In the genomic region with DNA sequence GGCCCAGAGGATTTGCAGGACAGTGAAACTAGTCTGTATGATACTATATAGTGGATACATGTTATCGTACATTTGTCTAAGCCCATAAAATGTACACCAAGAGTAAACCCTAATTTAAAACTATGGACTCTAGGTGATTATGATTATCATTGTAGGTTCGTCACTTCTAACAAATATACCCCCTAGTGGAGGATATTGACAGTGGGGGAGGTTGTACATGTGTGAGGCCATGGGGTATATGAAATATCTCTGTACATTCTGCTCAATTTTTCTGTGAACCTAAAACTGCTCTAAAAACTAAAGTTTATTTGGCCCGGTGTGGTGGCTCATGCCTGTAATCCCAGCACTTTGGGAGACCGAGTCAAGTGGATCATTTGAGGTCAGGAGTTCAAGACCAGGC, we compare ENCODE assay signal across 14 cellular contexts.
A peak's percentile ranks its signal among the peaks of the same experiment; 100 is the strongest.
DNase-seq lines count a peak whose midpoint lies in the region; ATAC-seq and TF ChIP-seq lines count a peak whose summit lies in the region.
"Had no signal": no experiment of that assay in that cellular context is flagged by ENCODE, and none has a peak within 500 bp of the region (broad histone marks: within the 10 kb centered on the region; RNA-seq: fewer than 3 reads in every experiment).

No MANE protein-coding gene starts in this region.

- H3K27ac ChIP-seq in VCaP = peak overlapping the region; percentile 69
- H3K27ac ChIP-seq: A549, HL-60 had no signal

- no peaks in the 10 kb centered on the region; the same call in 1 of the 2 replicates for H3K27me3 Mint-ChIP-seq in HFFc6 (ENCODE audit: insufficient read depth)
- H3K27me3 Mint-ChIP-seq: CD8-positive, alpha-beta memory T cell had no signal

- ATAC-seq in HG02588 (IDR thresholded peaks at IDR 0.05; ENCODE audit: unreplicated experiment) (no peak), HG02642 (IDR thresholded peaks at IDR 0.05; ENCODE audit: poor library complexity, unreplicated experiment) (no peak), HG03520 (IDR thresholded peaks at IDR 0.05; ENCODE audit: unreplicated experiment) (no peak)
- ATAC-seq: A549, GM23338 had no signal

- no peak for DNase-seq in GM06990 (ENCODE audit: extremely low read depth, insufficient read length)
- DNase-seq in HFFc6 = no peak
- no peak for DNase-seq in germinal center (ENCODE audit: low spot score)
- DNase-seq: Caco-2; CD8-positive, alpha-beta memory T cell; H7; Karpas-422 had no signal

- H3K4me3 ChIP-seq in GM06990 (replicated peaks; ENCODE audit: low read depth, low read length) = no peak overlapping the region
- H3K4me3 ChIP-seq: A549, GM23338 had no signal

- H3K27me3 ChIP-seq in GM06990 (replicated peaks; ENCODE audit: control insufficient read depth, insufficient read depth, low read length) = no peaks in the 10 kb centered on the region

- no peaks in the 10 kb centered on the region for H3K9me3 Mint-ChIP-seq in HFFc6
- H3K9me3 Mint-ChIP-seq: CD8-positive, alpha-beta memory T cell; GM23338 had no signal

- H3K4me3 Mint-ChIP-seq in HFFc6 = no peak overlapping the region
- H3K4me3 Mint-ChIP-seq: CD8-positive, alpha-beta memory T cell; GM23338 had no signal

- no peaks in the 10 kb centered on the region for H3K36me3 Mint-ChIP-seq in HFFc6 (ENCODE audit: low read depth)
- H3K36me3 Mint-ChIP-seq: CD8-positive, alpha-beta memory T cell had no signal

- H3K36me3 ChIP-seq in GM06990 (ENCODE audit: control insufficient read depth, insufficient read depth, low read length) = no peaks in the 10 kb centered on the region

- peaks cover 15% of the 10 kb centered on the region for H3K4me1 Mint-ChIP-seq in HFFc6 (ENCODE audit: low read depth)

- H3K27ac Mint-ChIP-seq in HFFc6 = no peak overlapping the region
- H3K27ac Mint-ChIP-seq: CD8-positive, alpha-beta memory T cell; GM23338 had no signal

- TF ChIP-seq CTCF in GM06990 (IDR thresholded peaks at IDR 0.05; ENCODE audit: insufficient read depth, low read length, poor library complexity, severe bottlenecking) = peak; percentile 21
- TF ChIP-seq CTCF in HFFc6 (IDR thresholded peaks at IDR 0.05) = peak; percentile 31
- TF ChIP-seq CTCF in VCaP (conservative IDR thresholded peaks at IDR 0.05) = no peak
